8 cellular contexts compared by ENCODE assay signal in the genomic region with DNA sequence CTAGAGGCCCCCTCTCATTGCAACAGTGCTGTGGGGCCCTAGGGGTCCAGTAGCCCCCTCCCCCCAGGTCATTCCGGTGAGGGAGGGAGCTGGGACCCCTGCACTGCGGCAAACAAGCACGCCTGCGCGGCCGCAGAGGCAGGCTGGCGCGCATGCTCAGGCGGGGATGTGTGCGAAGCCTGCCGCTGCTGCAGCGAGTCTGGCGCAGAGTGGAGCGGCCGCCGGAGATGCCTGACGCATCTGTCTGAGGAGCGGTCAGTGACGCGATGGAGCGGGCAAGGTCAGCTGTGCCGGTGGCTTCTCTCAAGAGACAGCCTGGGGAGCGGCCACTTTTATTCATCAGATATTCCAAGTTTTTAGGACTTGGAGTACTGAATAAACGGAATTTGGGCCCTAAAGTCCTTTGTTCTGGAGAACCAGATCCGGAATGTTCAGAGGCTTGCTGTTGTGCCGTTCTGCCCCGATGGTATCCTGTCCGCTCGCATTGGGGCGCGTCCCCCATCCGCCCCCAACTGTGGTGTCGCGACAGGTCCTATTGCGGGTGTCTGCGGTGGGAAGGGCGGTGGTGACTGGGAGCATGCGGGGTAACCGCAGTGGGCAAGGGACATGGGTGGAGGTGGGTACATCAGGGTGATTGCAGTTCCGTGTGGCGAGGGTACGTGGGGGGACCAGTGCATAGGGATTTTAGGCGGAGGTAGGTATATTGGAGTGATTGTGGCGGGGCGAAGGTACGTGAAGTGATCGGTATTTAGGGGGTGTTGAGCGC. TPM values are rescaled to one million over a fixed set of nuclear protein-coding genes. Genes with fewer than 3 reads are reported as not detected.
DNase-seq lines count a peak whose midpoint lies in the region; ATAC-seq and TF ChIP-seq lines count a peak whose summit lies in the region.

A gene (plus strand): TSS at position 205 of the 766 bp plus-strand sequence. CDS start 19,467 bp downstream, outside the sequence.
A gene with protein sequence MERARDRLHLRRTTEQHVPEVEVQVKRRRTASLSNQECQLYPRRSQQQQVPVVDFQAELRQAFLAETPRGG (plus strand): TSS at position 205 of the 766 bp plus-strand sequence. CDS start 62 bp downstream, at position 267.

- peak within 1 kb of the TSS; percentile 98 for H3K27ac Mint-ChIP-seq in GM23338

- peaks cover 62% of the 10 kb centered on the region for H3K9me3 Mint-ChIP-seq in GM23338

- H3K36me3 Mint-ChIP-seq in GM23338 (ENCODE audit: low read depth), result peaks cover 65% of the 10 kb centered on the region

- H3K27ac ChIP-seq in GM23338 (ENCODE audit: low read depth) (peak within 1 kb of the TSS; percentile 89), liver (ENCODE audit: low read depth in 1 of 2, low read length in 2 of 2) (peak within 1 kb of the TSS; percentile 72 to 84)

- peaks cover 7% of the 10 kb centered on the region; the same call in 1 of the 2 replicates for H3F3A ChIP-seq in GM23338 (replicated peaks; ENCODE audit: low read depth)

- peaks cover 16% of the 10 kb centered on the region for H4K20me1 ChIP-seq in GM23338 (replicated peaks; ENCODE audit: insufficient read depth)

- no peak for TF ChIP-seq RAD21 in liver (IDR thresholded peaks at IDR 0.05)

- WGBS in liver, result 51% methylated on average over 48 of the region's 48 CpGs

- H3K36me3 ChIP-seq in GM23338 (ENCODE audit: insufficient read depth) (peaks cover 14% of the 10 kb centered on the region; the same call in 1 of the 2 replicates), liver (ENCODE audit: control insufficient read depth in 4 of 4, insufficient read depth in 3 of 4, low read depth in 1 of 4, low read length in 3 of 4) (no peaks in the 10 kb centered on the region)

- peak within 1 kb of the TSS; percentile 77 for H3K4me3 ChIP-seq in GM23338
- H3K4me3 ChIP-seq in liver (ENCODE audit: low read depth in 1 of 3, low read length in 3 of 3), result peak within 1 kb of the TSS; percentile 52 to 93 (median 92)

- H3K9ac ChIP-seq in liver (ENCODE audit: low read depth in 1 of 2, low read length in 2 of 2), result peak within 1 kb of the TSS; percentile 65 to 84

- H3K9me3 ChIP-seq in liver (ENCODE audit: control insufficient read depth in 4 of 4, low read length in 3 of 4), result no peaks in the 10 kb centered on the region

- H3K79me2 ChIP-seq in GM23338 (replicated peaks; ENCODE audit: insufficient read depth), result peaks cover 80% of the 10 kb centered on the region

- H3K9me2 ChIP-seq in GM23338 (ENCODE audit: insufficient read depth), result no peaks in the 10 kb centered on the region

- peak within 1 kb of the TSS; percentile 86 for H3K4me2 ChIP-seq in GM23338

- peaks cover 28% of the 10 kb centered on the region for H3K4me1 Mint-ChIP-seq in GM23338

- peak; percentile 33 for DNase-seq in DMS79 treated with DMSO at 0.1 percent for 48 hours (lab: John Stamatoyannopoulos, UW)
- peak; percentile 76 for DNase-seq in GM23338 (ENCODE audit: low spot score)
- DNase-seq in NCI-H1930 (lab: John Stamatoyannopoulos, UW), result peak; percentile 4 to 34
- DNase-seq in activated CD4-positive, alpha-beta T cell treated with anti-CD3 and anti-CD28 coated beads, Interleukin-2, amount 50 U/mL, for 24 hours (ENCODE audit: low read depth in 1 of 2, low spot score in 1 of 2), result peak; percentile 20 to 38
- DNase-seq in dermis blood vessel endothelial cell, result peak; percentile 80
- peak; percentile 45 to 48 for DNase-seq in stimulated activated CD4-positive, alpha-beta T cell treated with anti-CD3 and anti-CD28 coated beads, Interleukin-2, amount 100 ng/mL, for 48 hours

- peak within 1 kb of the TSS; percentile 88 for H3K4me3 Mint-ChIP-seq in GM23338

- ATAC-seq in GM23338 (peak; percentile 42), HG03025 (IDR thresholded peaks at IDR 0.05; ENCODE audit: low FRiP score, unreplicated experiment) (no peak)

- H3K4me1 ChIP-seq in GM23338 (ENCODE audit: insufficient read depth) (peaks cover 28% of the 10 kb centered on the region), liver (ENCODE audit: control insufficient read depth in 4 of 4, insufficient read depth in 4 of 4, low read length in 3 of 4) (peaks cover 0 to 13% (median 5%) of the 10 kb centered on the region in 4 donors)

- no peak within 1 kb of the TSS for H2AFZ ChIP-seq in GM23338

- TF ChIP-seq CTCF in GM23338 (conservative IDR thresholded peaks at IDR 0.05; ENCODE audit: low read depth in 2 of 2) (no peak), liver (IDR thresholded peaks at IDR 0.05; ENCODE audit: low read depth, low read length, missing input control) (no peak)

- H3K27me3 Mint-ChIP-seq in GM23338 (ENCODE audit: insufficient read depth, low read depth, poor library complexity), result peaks cover 15% of the 10 kb centered on the region

- no peaks in the 10 kb centered on the region for H3K27me3 ChIP-seq in GM23338 (ENCODE audit: insufficient read depth)
- no peaks in the 10 kb centered on the region for H3K27me3 ChIP-seq in liver (ENCODE audit: control insufficient read depth in 4 of 4, insufficient read depth in 4 of 4, low read length in 3 of 4)

TF ChIP-seq in liver, 16 proteins besides CTCF, POLR2A, EP300 and RAD21:
- TF ChIP-seq YY1 (IDR thresholded peaks at IDR 0.05) (peak; percentile 29), GABPA (IDR thresholded peaks at IDR 0.05 in 1 of 2, conservative IDR thresholded peaks at IDR 0.05 in 1 of 2) (no peak), TAF1 (conservative IDR thresholded peaks at IDR 0.05) (peak; percentile 87), JUND (IDR thresholded peaks at IDR 0.05) (no peak)
- TF ChIP-seq, protein P1, sequence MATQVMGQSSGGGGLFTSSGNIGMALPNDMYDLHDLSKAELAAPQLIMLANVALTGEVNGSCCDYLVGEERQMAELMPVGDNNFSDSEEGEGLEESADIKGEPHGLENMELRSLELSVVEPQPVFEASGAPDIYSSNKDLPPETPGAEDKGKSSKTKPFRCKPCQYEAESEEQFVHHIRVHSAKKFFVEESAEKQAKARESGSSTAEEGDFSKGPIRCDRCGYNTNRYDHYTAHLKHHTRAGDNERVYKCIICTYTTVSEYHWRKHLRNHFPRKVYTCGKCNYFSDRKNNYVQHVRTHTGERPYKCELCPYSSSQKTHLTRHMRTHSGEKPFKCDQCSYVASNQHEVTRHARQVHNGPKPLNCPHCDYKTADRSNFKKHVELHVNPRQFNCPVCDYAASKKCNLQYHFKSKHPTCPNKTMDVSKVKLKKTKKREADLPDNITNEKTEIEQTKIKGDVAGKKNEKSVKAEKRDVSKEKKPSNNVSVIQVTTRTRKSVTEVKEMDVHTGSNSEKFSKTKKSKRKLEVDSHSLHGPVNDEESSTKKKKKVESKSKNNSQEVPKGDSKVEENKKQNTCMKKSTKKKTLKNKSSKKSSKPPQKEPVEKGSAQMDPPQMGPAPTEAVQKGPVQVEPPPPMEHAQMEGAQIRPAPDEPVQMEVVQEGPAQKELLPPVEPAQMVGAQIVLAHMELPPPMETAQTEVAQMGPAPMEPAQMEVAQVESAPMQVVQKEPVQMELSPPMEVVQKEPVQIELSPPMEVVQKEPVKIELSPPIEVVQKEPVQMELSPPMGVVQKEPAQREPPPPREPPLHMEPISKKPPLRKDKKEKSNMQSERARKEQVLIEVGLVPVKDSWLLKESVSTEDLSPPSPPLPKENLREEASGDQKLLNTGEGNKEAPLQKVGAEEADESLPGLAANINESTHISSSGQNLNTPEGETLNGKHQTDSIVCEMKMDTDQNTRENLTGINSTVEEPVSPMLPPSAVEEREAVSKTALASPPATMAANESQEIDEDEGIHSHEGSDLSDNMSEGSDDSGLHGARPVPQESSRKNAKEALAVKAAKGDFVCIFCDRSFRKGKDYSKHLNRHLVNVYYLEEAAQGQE (IDR thresholded peaks at IDR 0.05), result peak; percentile 30
- TF ChIP-seq, protein P2, sequence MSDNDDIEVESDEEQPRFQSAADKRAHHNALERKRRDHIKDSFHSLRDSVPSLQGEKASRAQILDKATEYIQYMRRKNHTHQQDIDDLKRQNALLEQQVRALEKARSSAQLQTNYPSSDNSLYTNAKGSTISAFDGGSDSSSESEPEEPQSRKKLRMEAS (IDR thresholded peaks at IDR 0.05), result no peak

RNA-seq across cellular contexts. Expression of the first gene that starts in this region (rescaled TPM):
- 966 TPM in 2 replicates for total RNA-seq in GM23338 (2014; rRNA removed; shearing (Covaris generic))
- polyA plus RNA-seq in GM23338 (2016; fragmentation: Nextera tagmentation; extraction: Ambion mirVana) (868 and 919 TPM in 2 replicates), liver (10 to 100 TPM; 29.9 to 48.6 TPM)
- total RNA-seq in dermis blood vessel endothelial cell (109 and 120 TPM in 2 replicates), liver (10 to 100 TPM; 40.2 to 90.7 TPM)

RNA-seq across cellular contexts. Expression of the second gene that starts in this region (rescaled TPM):
- total RNA-seq in GM23338 (2014; rRNA removed; shearing (Covaris generic)), result 54.0 and 63.6 TPM in 2 replicates
- polyA plus RNA-seq in GM23338 (2016; fragmentation: Nextera tagmentation; extraction: Ambion mirVana) (17.6 and 19.1 TPM in 2 replicates), liver (1 to 10 TPM; 2.7 to 3.9 TPM)
- total RNA-seq in dermis blood vessel endothelial cell (5.0 and 7.5 TPM in 2 replicates), liver (10 to 100 TPM in 1 of 2 donors, 1 to 10 TPM in 1; 4.9 to 13.7 TPM)

Comparison
In these comparisons a context has a peak if more than half of its experiments do, and no peak if none do; other contexts are left out.
1. RNA of the first gene that starts in this region (polyA plus RNA-seq): 868 to 919 TPM in GM23338; 29.9 to 48.6 TPM in liver; every median in the first group is over 10 times any median in the second.
2. DNase-seq: peak in every context shown above with its lines; median percentile 80 in dermis blood vessel endothelial cell; 76 in GM23338; 46 in stimulated activated CD4-positive, alpha-beta T cell treated with anti-CD3 and anti-CD28 coated beads, Interleukin-2, amount 100 ng/mL, for 48 hours; 33 in DMS79 treated with DMSO at 0.1 percent for 48 hours; 29 in activated CD4-positive, alpha-beta T cell treated with anti-CD3 and anti-CD28 coated beads, Interleukin-2, amount 50 U/mL, for 24 hours; 19 in NCI-H1930.